ENCODE assay signal across 8 cellular contexts in the genomic region with DNA sequence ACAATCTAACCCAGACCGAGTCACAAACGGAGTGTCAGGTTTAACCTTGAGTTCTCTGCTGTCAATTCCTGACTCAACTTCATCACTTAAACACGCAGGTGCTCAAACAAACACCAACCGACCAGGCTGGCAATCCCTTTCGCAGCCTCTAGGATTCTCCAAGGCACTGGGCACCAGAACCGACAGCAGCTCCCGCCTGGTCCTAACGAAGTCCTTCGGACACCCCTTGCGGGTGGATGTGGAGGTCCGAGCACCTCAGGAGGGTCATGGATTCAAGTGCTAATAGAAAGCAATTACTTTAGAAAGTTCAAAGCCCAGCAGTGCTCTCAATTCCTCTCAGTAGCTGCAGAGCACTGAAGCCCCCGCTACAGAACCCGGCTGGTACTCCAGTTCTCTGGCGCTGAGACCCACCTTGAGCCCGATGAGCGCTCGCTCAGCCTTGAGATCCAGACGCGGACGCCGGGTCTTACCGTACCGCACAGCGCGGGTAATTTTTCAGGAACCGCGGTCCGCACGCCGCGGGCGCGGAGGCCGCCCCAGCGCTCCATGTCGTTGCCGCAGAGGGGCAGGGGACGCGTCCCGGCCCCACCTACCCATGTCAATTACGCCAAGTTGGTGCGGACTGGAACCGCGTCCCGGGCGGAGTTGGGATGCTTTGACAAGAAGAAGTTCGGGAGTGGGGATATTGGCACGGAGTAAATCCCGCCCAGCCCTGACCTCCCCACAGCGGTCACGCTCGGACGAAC. TPM values are rescaled to one million over a fixed set of nuclear protein-coding genes. Genes with fewer than 3 reads are reported as not detected.
DNase-seq lines count a peak whose midpoint lies in the region; ATAC-seq and TF ChIP-seq lines count a peak whose summit lies in the region.

No MANE protein-coding gene starts in this region.

- ATAC-seq in CD4-positive, CD25-positive, alpha-beta regulatory T cell (ENCODE audit: low read depth in 2 of 2) = peak in 1 of 2 donors; percentile 11
- ATAC-seq in GM19467 (IDR thresholded peaks at IDR 0.05; ENCODE audit: unreplicated experiment) = peak; percentile 24
- peak; percentile 47 for ATAC-seq in RWPE2 (ENCODE audit: low read depth)

- H3K27ac Mint-ChIP-seq in CD4-positive, CD25-positive, alpha-beta regulatory T cell = peak overlapping the region in 2 of 3 donors; percentile 81 to 85
- H3K27ac Mint-ChIP-seq in neural crest cell (ENCODE audit: unreplicated experiment) = no peak overlapping the region

- peaks cover 14 to 50% (median 25%) of the 10 kb centered on the region in 4 donors for H3K4me1 Mint-ChIP-seq in CD4-positive, CD25-positive, alpha-beta regulatory T cell
- H3K4me1 Mint-ChIP-seq in neural crest cell = peaks cover 20% of the 10 kb centered on the region

- peak; percentile 28 to 68 (median 46) for DNase-seq in CD4-positive, CD25-positive, alpha-beta regulatory T cell
- DNase-seq in RWPE2 (ENCODE audit: low spot score) (peak; percentile 75), foreskin fibroblast (peak; percentile 64 to 84), neural crest cell (ENCODE audit: low read depth, low spot score) (peak; percentile 44), vagina (ENCODE audit: extremely low spot score in 2 of 2) (no peak)
- DNase-seq in activated naive CD4-positive, alpha-beta T cell (lab: John Stamatoyannopoulos, UW) = peak; percentile 8 to 22 (median 14)

- no peaks in the 10 kb centered on the region for H3K27me3 ChIP-seq in CD4-positive, CD25-positive, alpha-beta regulatory T cell (ENCODE audit: control insufficient read depth, insufficient read depth, low read length)
- peaks cover 48% of the 10 kb centered on the region for H3K27me3 ChIP-seq in HUES64 (ENCODE audit: insufficient read depth, low read length)
- H3K27me3 ChIP-seq in RWPE2 (ENCODE audit: insufficient read depth, poor library complexity, severe bottlenecking) = no peaks in the 10 kb centered on the region
- no peaks in the 10 kb centered on the region for H3K27me3 ChIP-seq in vagina

- H3K9me3 Mint-ChIP-seq in CD4-positive, CD25-positive, alpha-beta regulatory T cell = no peaks in the 10 kb centered on the region
- no peaks in the 10 kb centered on the region for H3K9me3 Mint-ChIP-seq in neural crest cell

- 0 out of 2 replicates have a peak overlapping the region, but pooled peaks have one; percentile 5 for H3K9ac ChIP-seq in HUES64 (ENCODE audit: low read depth, low read length)

- H3K9me3 ChIP-seq in CD4-positive, CD25-positive, alpha-beta regulatory T cell (ENCODE audit: control insufficient read depth in 2 of 2, low read length in 2 of 2) = no peaks in the 10 kb centered on the region
- no peaks in the 10 kb centered on the region for H3K9me3 ChIP-seq in HUES64 (ENCODE audit: insufficient read depth, low read depth, low read length)
- H3K9me3 ChIP-seq in RWPE2 (ENCODE audit: severe bottlenecking) = no peaks in the 10 kb centered on the region
- no peaks in the 10 kb centered on the region for H3K9me3 ChIP-seq in vagina

- intact Hi-C loops in vagina (cut with DNase I) = no loop called here

- peak overlapping the region; percentile 93 to 98 (median 94) for H3K4me3 Mint-ChIP-seq in CD4-positive, CD25-positive, alpha-beta regulatory T cell
- H3K4me3 Mint-ChIP-seq in neural crest cell = peak overlapping the region; percentile 92

- no peaks in the 10 kb centered on the region for H3K36me3 ChIP-seq in CD4-positive, CD25-positive, alpha-beta regulatory T cell (ENCODE audit: control insufficient read depth, insufficient read depth, low read length)
- no peaks in the 10 kb centered on the region for H3K36me3 ChIP-seq in HUES64 (ENCODE audit: insufficient read depth, low read length)
- H3K36me3 ChIP-seq in RWPE2 (ENCODE audit: low read depth) = no peaks in the 10 kb centered on the region
- H3K36me3 ChIP-seq in vagina = no peaks in the 10 kb centered on the region

- H3K4me1 ChIP-seq in CD4-positive, CD25-positive, alpha-beta regulatory T cell (ENCODE audit: control insufficient read depth, insufficient read depth, low read length, poor library complexity, severe bottlenecking) = peaks cover 34% of the 10 kb centered on the region
- H3K4me1 ChIP-seq in HUES64 (ENCODE audit: insufficient read depth, low read length) = peaks cover 15% of the 10 kb centered on the region; the same call in 1 of the 2 replicates
- no peaks in the 10 kb centered on the region for H3K4me1 ChIP-seq in RWPE2 (ENCODE audit: insufficient read depth, poor library complexity, severe bottlenecking)
- H3K4me1 ChIP-seq in vagina = peaks cover 13% of the 10 kb centered on the region

- WGBS in HUES64 = under 1% methylated on average over 53 of the region's 53 CpGs

- no peaks in the 10 kb centered on the region for H3K36me3 Mint-ChIP-seq in CD4-positive, CD25-positive, alpha-beta regulatory T cell
- no peaks in the 10 kb centered on the region for H3K36me3 Mint-ChIP-seq in neural crest cell (ENCODE audit: low read depth)

- no peak for TF ChIP-seq POLR2A in vagina (IDR thresholded peaks at IDR 0.05)

- H3K27me3 Mint-ChIP-seq in CD4-positive, CD25-positive, alpha-beta regulatory T cell = peaks cover 16% of the 10 kb centered on the region
- peaks cover 38% of the 10 kb centered on the region for H3K27me3 Mint-ChIP-seq in neural crest cell (ENCODE audit: low read depth)

- TF ChIP-seq CTCF in RWPE2 (IDR thresholded peaks at IDR 0.05; ENCODE audit: poor library complexity, severe bottlenecking) (peak; percentile 39), foreskin fibroblast (IDR thresholded peaks at IDR 0.05; ENCODE audit: low read depth, low read length) (peak; percentile 33), neural crest cell (conservative IDR thresholded peaks at IDR 0.05) (peak; percentile 59), vagina (IDR thresholded peaks at IDR 0.05) (peak in 1 of 3 experiments; percentile 35)

- peak overlapping the region; percentile 65 for H3K4me3 ChIP-seq in CD4-positive, CD25-positive, alpha-beta regulatory T cell (ENCODE audit: low read depth, low read length)
- H3K4me3 ChIP-seq in HUES64 (ENCODE audit: low read length) = peak overlapping the region; percentile 76
- H3K4me3 ChIP-seq in RWPE2 (ENCODE audit: severe bottlenecking) = peak overlapping the region; percentile 48
- peak overlapping the region; percentile 81 to 96 for H3K4me3 ChIP-seq in foreskin fibroblast (ENCODE audit: low read depth in 1 of 2, low read length in 2 of 2)
- peak overlapping the region; percentile 64 to 67 for H3K4me3 ChIP-seq in vagina

- peak overlapping the region; percentile 67 for H3K27ac ChIP-seq in CD4-positive, CD25-positive, alpha-beta regulatory T cell (ENCODE audit: insufficient read depth, low read length, poor library complexity, severe bottlenecking)
- H3K27ac ChIP-seq in HUES64 (ENCODE audit: low read depth, low read length) (no peak overlapping the region), RWPE2 (ENCODE audit: poor library complexity, severe bottlenecking) (no peak overlapping the region), vagina (peak overlapping the region; percentile 72)

RNA-seq across cellular contexts. Expression of a gene that starts 0.7 kb away (rescaled TPM):
- 15.2 TPM for total RNA-seq in CD4-positive, CD25-positive, alpha-beta regulatory T cell
- polyA plus RNA-seq in CD4-positive, CD25-positive, alpha-beta regulatory T cell = 10 to 100 TPM; 12.5 to 21.6 (median 14.7) TPM
- polyA plus RNA-seq in HUES64 (2013, experiment 1 of 2) = 8.3 TPM
- polyA plus RNA-seq in HUES64 (2013, experiment 2 of 2) = 6.8 TPM
- total RNA-seq in neural crest cell = 3.1 and 3.2 TPM in 2 replicates
- 2.0 TPM for total RNA-seq in vagina

RNA-seq across cellular contexts. Expression of a gene that starts 43.6 kb away (rescaled TPM):
- total RNA-seq in CD4-positive, CD25-positive, alpha-beta regulatory T cell = 4.4 TPM
- polyA plus RNA-seq in CD4-positive, CD25-positive, alpha-beta regulatory T cell = 10 to 100 TPM in 1 of 4 donors, 1 to 10 TPM in 3; 6.3 to 14.8 (median 7.8) TPM
- polyA plus RNA-seq in HUES64 (2013, experiment 1 of 2) = not detected
- polyA plus RNA-seq in HUES64 (2013, experiment 2 of 2) = not detected
- total RNA-seq in neural crest cell (2.3 and 3.0 TPM in 2 replicates), vagina (0.98 TPM)

Comparison
In these comparisons a context has a peak if more than half of its experiments do, and no peak if none do; other contexts are left out.
1. DNase-seq: peak in CD4-positive, CD25-positive, alpha-beta regulatory T cell (3 of 3), RWPE2 (single experiment), activated naive CD4-positive, alpha-beta T cell (4 of 4), foreskin fibroblast (2 of 2) and neural crest cell (single experiment); none in vagina (0 of 2).
2. H3K27ac ChIP-seq: peak in CD4-positive, CD25-positive, alpha-beta regulatory T cell (single experiment) and vagina (single experiment); none in HUES64 (single experiment) and RWPE2 (single experiment).
3. Peak in every context shown above with its lines, with median percentiles within 50 percentile points of each other: H3K4me3 ChIP-seq.